Comparison of ENCODE assay signal across 14 cellular contexts in genomic region chr10:1358860-1359598, GRCh38.
DNase-seq lines count a peak whose midpoint lies in the region; ATAC-seq and TF ChIP-seq lines count a peak whose summit lies in the region.
"Had no signal": no experiment of that assay in that cellular context is flagged by ENCODE, and none has a peak within 500 bp of the region (broad histone marks: within the 10 kb centered on the region; RNA-seq: fewer than 3 reads in every experiment).

No MANE protein-coding gene starts in this region.

- intact Hi-C loops in lower leg skin (cut with DNase I; ENCODE audit: low total_unique reads): no loop called here

- peak; percentile 62 for ATAC-seq in activated T-helper 17 cell treated with anti-CD3 and anti-CD28 coated beads, Interleukin-2, amount 50 U/mL, for 72 hours (replicated peaks)
- peak; percentile 75 for ATAC-seq in stimulated activated memory B cell treated with anti-CD40 and anti-IgM and Interleukin-4, amounts not matched to agents 10 μg/mL and 1 μg/mL and 100 μg/mL, for 72 hours
- no peak for ATAC-seq in left lobe of liver
- ATAC-seq: stimulated activated effector memory CD8-positive, alpha-beta T cell treated with anti-CD3 and anti-CD28 coated beads, Interleukin-12 subunit alpha, Interleukin-12 subunit beta, amount 100 ng/mL, for 72 hours had no signal

- peak overlapping the region; percentile 28 for H3K4me3 Mint-ChIP-seq in activated naive CD4-positive, alpha-beta T cell treated with anti-CD3 and anti-CD28 coated beads, Interleukin-2, amount 50 U/mL, for 24 hours
- H3K4me3 Mint-ChIP-seq in activated T-helper 17 cell treated with anti-CD3 and anti-CD28 coated beads, Interleukin-2, amount 50 U/mL, for 72 hours: no peak overlapping the region
- peak overlapping the region; percentile 2 for H3K4me3 Mint-ChIP-seq in stimulated activated memory B cell treated with anti-CD40 and anti-IgM and Interleukin-4, amounts not matched to agents 10 μg/mL and 1 μg/mL and 100 μg/mL, for 72 hours
- H3K4me3 Mint-ChIP-seq in immature natural killer cell: no peak overlapping the region
- H3K4me3 Mint-ChIP-seq: dendritic cell treated with granulocyte-macrophage colony-stimulating factor and Interleukin-4, amounts not matched to agents 40 ng/mL and 50 ng/mL, for 4 days; stimulated activated effector memory CD8-positive, alpha-beta T cell treated with anti-CD3 and anti-CD28 coated beads, Interleukin-12 subunit alpha, Interleukin-12 subunit beta, amount 100 ng/mL, for 72 hours had no signal

- peaks cover 4% of the 10 kb centered on the region for H3K27me3 Mint-ChIP-seq in activated naive CD4-positive, alpha-beta T cell treated with anti-CD3 and anti-CD28 coated beads, Interleukin-2, amount 50 U/mL, for 24 hours
- H3K27me3 Mint-ChIP-seq in activated T-helper 17 cell treated with anti-CD3 and anti-CD28 coated beads, Interleukin-2, amount 50 U/mL, for 72 hours: no peaks in the 10 kb centered on the region
- H3K27me3 Mint-ChIP-seq in stimulated activated memory B cell treated with anti-CD40 and anti-IgM and Interleukin-4, amounts not matched to agents 10 μg/mL and 1 μg/mL and 100 μg/mL, for 72 hours: peaks cover 10% of the 10 kb centered on the region
- peaks cover 0 to 7% (median 4%) of the 10 kb centered on the region in 3 donors for H3K27me3 Mint-ChIP-seq in immature natural killer cell (ENCODE audit: low read depth in 3 of 3)

- 48 to 56% methylated on average over 8 of the region's 8 CpGs for WGBS in lower leg skin, 2 donors

- peaks cover 17% of the 10 kb centered on the region for H3K4me1 Mint-ChIP-seq in activated naive CD4-positive, alpha-beta T cell treated with anti-CD3 and anti-CD28 coated beads, Interleukin-2, amount 50 U/mL, for 24 hours
- peaks cover 9% of the 10 kb centered on the region for H3K4me1 Mint-ChIP-seq in activated T-helper 17 cell treated with anti-CD3 and anti-CD28 coated beads, Interleukin-2, amount 50 U/mL, for 72 hours
- H3K4me1 Mint-ChIP-seq in stimulated activated memory B cell treated with anti-CD40 and anti-IgM and Interleukin-4, amounts not matched to agents 10 μg/mL and 1 μg/mL and 100 μg/mL, for 72 hours: peaks cover 17% of the 10 kb centered on the region
- H3K4me1 Mint-ChIP-seq in immature natural killer cell: no peaks in the 10 kb centered on the region

- no peak for TF ChIP-seq CTCF in lower leg skin (IDR thresholded peaks at IDR 0.05)

- H3K36me3 Mint-ChIP-seq in activated naive CD4-positive, alpha-beta T cell treated with anti-CD3 and anti-CD28 coated beads, Interleukin-2, amount 50 U/mL, for 24 hours: no peaks in the 10 kb centered on the region
- no peaks in the 10 kb centered on the region for H3K36me3 Mint-ChIP-seq in activated T-helper 17 cell treated with anti-CD3 and anti-CD28 coated beads, Interleukin-2, amount 50 U/mL, for 72 hours (ENCODE audit: low read depth)
- no peaks in the 10 kb centered on the region for H3K36me3 Mint-ChIP-seq in stimulated activated memory B cell treated with anti-CD40 and anti-IgM and Interleukin-4, amounts not matched to agents 10 μg/mL and 1 μg/mL and 100 μg/mL, for 72 hours
- H3K36me3 Mint-ChIP-seq in immature natural killer cell: no peaks in the 10 kb centered on the region
- H3K36me3 Mint-ChIP-seq: stimulated activated effector memory CD8-positive, alpha-beta T cell treated with anti-CD3 and anti-CD28 coated beads, Interleukin-12 subunit alpha, Interleukin-12 subunit beta, amount 100 ng/mL, for 72 hours had no signal

- no peak overlapping the region for H3K4me3 ChIP-seq in lower leg skin (ENCODE audit: low read depth, poor library complexity, severe bottlenecking)
- H3K4me3 ChIP-seq: SK-N-MC had no signal

- DNase-seq in activated naive CD4-positive, alpha-beta T cell treated with anti-CD3 and anti-CD28 coated beads, Interleukin-2, amount 50 U/mL, for 16 hours: no peak
- peak; percentile 44 to 69 for DNase-seq in Kasumi-1 (lab: John Stamatoyannopoulos, UW)
- no peak for DNase-seq in lower leg skin (ENCODE audit: low spot score in 2 of 2)
- DNase-seq in immature natural killer cell: no peak
- no peak for DNase-seq in left lobe of liver (ENCODE audit: low spot score)
- DNase-seq: amygdala, EL, NCI-H146 had no signal

- H3K27ac Mint-ChIP-seq in activated naive CD4-positive, alpha-beta T cell treated with anti-CD3 and anti-CD28 coated beads, Interleukin-2, amount 50 U/mL, for 24 hours: peak overlapping the region; percentile 52
- H3K27ac Mint-ChIP-seq in activated T-helper 17 cell treated with anti-CD3 and anti-CD28 coated beads, Interleukin-2, amount 50 U/mL, for 72 hours: no peak overlapping the region
- H3K27ac Mint-ChIP-seq in stimulated activated memory B cell treated with anti-CD40 and anti-IgM and Interleukin-4, amounts not matched to agents 10 μg/mL and 1 μg/mL and 100 μg/mL, for 72 hours: peak overlapping the region; percentile 62
- H3K27ac Mint-ChIP-seq in immature natural killer cell: no peak overlapping the region
- H3K27ac Mint-ChIP-seq: dendritic cell treated with granulocyte-macrophage colony-stimulating factor and Interleukin-4, amounts not matched to agents 40 ng/mL and 50 ng/mL, for 4 days; stimulated activated effector memory CD8-positive, alpha-beta T cell treated with anti-CD3 and anti-CD28 coated beads, Interleukin-12 subunit alpha, Interleukin-12 subunit beta, amount 100 ng/mL, for 72 hours had no signal

- TF ChIP-seq POLR2A in lower leg skin (IDR thresholded peaks at IDR 0.05): no peak

- no peaks in the 10 kb centered on the region for H3K9me3 Mint-ChIP-seq in activated naive CD4-positive, alpha-beta T cell treated with anti-CD3 and anti-CD28 coated beads, Interleukin-2, amount 50 U/mL, for 24 hours
- no peaks in the 10 kb centered on the region for H3K9me3 Mint-ChIP-seq in activated T-helper 17 cell treated with anti-CD3 and anti-CD28 coated beads, Interleukin-2, amount 50 U/mL, for 72 hours
- H3K9me3 Mint-ChIP-seq in stimulated activated memory B cell treated with anti-CD40 and anti-IgM and Interleukin-4, amounts not matched to agents 10 μg/mL and 1 μg/mL and 100 μg/mL, for 72 hours: no peaks in the 10 kb centered on the region
- no peaks in the 10 kb centered on the region for H3K9me3 Mint-ChIP-seq in immature natural killer cell
- H3K9me3 Mint-ChIP-seq: dendritic cell treated with granulocyte-macrophage colony-stimulating factor and Interleukin-4, amounts not matched to agents 40 ng/mL and 50 ng/mL, for 4 days; stimulated activated effector memory CD8-positive, alpha-beta T cell treated with anti-CD3 and anti-CD28 coated beads, Interleukin-12 subunit alpha, Interleukin-12 subunit beta, amount 100 ng/mL, for 72 hours had no signal

Comparison
In these comparisons a context has a peak if more than half of its experiments do, and no peak if none do; other contexts are left out.
1. H3K27ac Mint-ChIP-seq: peak in activated naive CD4-positive, alpha-beta T cell treated with anti-CD3 and anti-CD28 coated beads, Interleukin-2, amount 50 U/mL, for 24 hours (single experiment) and stimulated activated memory B cell treated with anti-CD40 and anti-IgM and Interleukin-4, amounts not matched to agents 10 μg/mL and 1 μg/mL and 100 μg/mL, for 72 hours (single experiment); none in activated T-helper 17 cell treated with anti-CD3 and anti-CD28 coated beads, Interleukin-2, amount 50 U/mL, for 72 hours (single experiment) and immature natural killer cell (0 of 6).
2. H3K4me3 Mint-ChIP-seq: peak in activated naive CD4-positive, alpha-beta T cell treated with anti-CD3 and anti-CD28 coated beads, Interleukin-2, amount 50 U/mL, for 24 hours (single experiment) and stimulated activated memory B cell treated with anti-CD40 and anti-IgM and Interleukin-4, amounts not matched to agents 10 μg/mL and 1 μg/mL and 100 μg/mL, for 72 hours (single experiment); none in activated T-helper 17 cell treated with anti-CD3 and anti-CD28 coated beads, Interleukin-2, amount 50 U/mL, for 72 hours (single experiment) and immature natural killer cell (0 of 5).
3. DNase-seq: peak in Kasumi-1 (2 of 2); none in activated naive CD4-positive, alpha-beta T cell treated with anti-CD3 and anti-CD28 coated beads, Interleukin-2, amount 50 U/mL, for 16 hours (single experiment), lower leg skin (0 of 2), immature natural killer cell (0 of 3) and left lobe of liver (single experiment).